In the genomic region with DNA sequence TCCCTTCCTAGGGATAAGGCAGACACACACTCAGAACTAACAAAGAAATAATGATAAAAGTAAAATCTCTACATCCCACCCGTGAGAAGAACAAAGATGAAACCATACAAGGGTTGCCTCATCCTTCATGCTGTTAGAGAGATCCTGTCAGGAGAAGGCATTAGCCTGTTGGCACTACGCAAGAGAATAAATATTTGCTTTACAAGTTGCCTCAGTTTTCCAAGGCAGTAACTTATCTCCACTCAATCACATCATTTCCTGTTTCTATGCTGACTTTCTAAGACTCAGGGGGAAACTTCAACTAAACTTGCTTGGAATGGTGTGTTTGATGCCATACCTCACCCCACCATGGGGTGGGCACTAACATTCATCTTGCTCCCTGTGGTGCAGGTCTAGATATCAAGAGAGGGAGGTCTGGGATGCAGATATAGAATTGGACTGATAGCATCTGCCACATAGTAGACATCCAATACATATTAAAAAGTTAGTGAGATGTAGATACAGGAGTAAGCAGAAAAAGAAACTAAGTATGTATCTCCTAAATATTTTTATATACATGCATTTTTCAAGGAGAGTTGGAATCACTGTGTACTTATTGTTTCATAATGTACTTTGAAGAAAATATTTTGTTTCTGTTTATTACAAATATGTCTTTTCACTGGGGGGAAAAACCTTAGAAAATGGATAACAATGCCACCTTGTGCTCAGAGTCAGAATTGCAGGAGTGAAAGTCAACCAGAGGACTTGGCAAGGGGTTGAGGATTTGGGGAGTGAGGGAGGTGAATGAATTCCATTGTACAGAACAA, we compare ENCODE assay signal across 9 cellular contexts. TPM values are rescaled to one million over a fixed set of nuclear protein-coding genes. Genes with fewer than 3 reads are reported as not detected.
DNase-seq lines count a peak whose midpoint lies in the region; ATAC-seq and TF ChIP-seq lines count a peak whose summit lies in the region.
"Had no signal": no experiment of that assay in that cellular context is flagged by ENCODE, and none has a peak within 500 bp of the region (broad histone marks: within the 10 kb centered on the region; RNA-seq: fewer than 3 reads in every experiment).

No MANE protein-coding gene starts in this region.

- no peaks in the 10 kb centered on the region for H3K27me3 ChIP-seq in ascending aorta

- peak; percentile 70 for ATAC-seq in GM18867 (IDR thresholded peaks at IDR 0.05; ENCODE audit: unreplicated experiment)
- ATAC-seq in GM19324 (IDR thresholded peaks at IDR 0.05; ENCODE audit: low FRiP score, unreplicated experiment) = no peak
- ATAC-seq: naive thymus-derived CD8-positive, alpha-beta T cell had no signal

- H3K27ac ChIP-seq in ascending aorta = no peak overlapping the region

- DNase-seq in DMS 273 (lab: John Stamatoyannopoulos, UW; ENCODE audit: unreplicated experiment) (peak; percentile 71), NCI-H1105 treated with DMSO at 0.1 percent for 48 hours (lab: John Stamatoyannopoulos, UW) (peak; percentile 16), ascending aorta (ENCODE audit: low spot score in 2 of 2) (no peak), kidney glomerular epithelial cell (lab: John Stamatoyannopoulos, UW) (peak; percentile 2), activated gamma-delta T cell treated with Interleukin-2 at 50 U/mL for 16 hours (no peak), NCI-H146 (lab: John Stamatoyannopoulos, UW) (no peak)

- no peaks in the 10 kb centered on the region for H3K36me3 ChIP-seq in ascending aorta

- no peaks in the 10 kb centered on the region for H3K9me3 ChIP-seq in ascending aorta

- no peaks in the 10 kb centered on the region for H3K4me1 ChIP-seq in ascending aorta

- no peak overlapping the region for H3K4me3 ChIP-seq in ascending aorta

- TF ChIP-seq CTCF in ascending aorta (IDR thresholded peaks at IDR 0.05) = peak in 2 of 3 experiments; percentile 50 to 69

- intact Hi-C loops in ascending aorta (cut with DNase I) = loop anchor here (5.0 to 10.0 kb wide), 2 partner anchors 205 to 1003 kb away; a partner anchor contains a TSS

RNA-seq across cellular contexts. Expression of a gene that starts 57.2 kb away (rescaled TPM):
- total RNA-seq in ascending aorta = 11.0 TPM

Comparison
In these comparisons a context has a peak if more than half of its experiments do, and no peak if none do; other contexts are left out.
1. DNase-seq: peak in DMS 273 (single experiment), NCI-H1105 treated with DMSO at 0.1 percent for 48 hours (single experiment) and kidney glomerular epithelial cell (single experiment); none in ascending aorta (0 of 2), activated gamma-delta T cell treated with Interleukin-2 at 50 U/mL for 16 hours (single experiment) and NCI-H146 (single experiment).